ENCODE assay signal across 7 cellular contexts in the genomic region with DNA sequence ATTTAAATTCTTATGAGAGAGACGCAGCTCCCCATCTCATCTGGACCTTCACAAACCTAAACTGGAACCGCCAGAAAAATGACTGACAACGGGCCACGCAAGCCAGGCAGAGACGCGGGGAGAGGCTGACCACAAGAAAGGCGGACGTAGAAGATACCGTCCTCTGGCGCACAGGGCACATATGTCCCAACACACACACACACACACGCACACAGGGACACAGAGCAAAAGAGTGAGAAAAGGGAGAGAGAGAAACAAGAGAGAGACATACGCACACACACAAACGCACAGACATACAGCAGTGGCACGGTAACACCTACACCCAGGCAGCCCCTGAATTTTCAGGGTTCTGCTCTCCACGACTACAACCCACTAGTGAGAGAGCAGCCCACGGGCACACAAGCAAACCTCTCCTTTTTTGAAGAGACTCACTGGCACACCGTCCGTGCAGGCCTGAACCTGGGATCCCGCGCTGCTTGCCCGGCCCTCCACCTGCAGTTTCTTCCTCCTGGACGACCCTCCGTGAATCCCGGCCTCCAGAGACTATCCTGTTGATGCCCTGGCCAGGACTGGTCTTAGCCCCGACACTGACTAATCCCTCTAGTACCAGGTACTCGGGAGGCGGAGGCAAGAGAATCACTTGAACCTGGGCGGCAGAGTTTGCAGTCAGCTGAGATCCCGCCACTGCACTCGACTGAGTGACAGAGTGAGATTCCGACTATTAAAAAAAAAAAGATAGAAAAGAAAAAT.
DNase-seq lines count a peak whose midpoint lies in the region; ATAC-seq and TF ChIP-seq lines count a peak whose summit lies in the region.
"Not testable (repeated sequence)": the region's sequence is repeated elsewhere in the genome, so short reads cannot be mapped to it uniquely, and the experiment has no call there.

No MANE protein-coding gene starts in this region.

- not testable (repeated sequence) for H3K4me1 Mint-ChIP-seq in activated naive CD8-positive, alpha-beta T cell treated with anti-CD3 and anti-CD28 coated beads for 36 hours

- TF ChIP-seq EP300 in sigmoid colon (IDR thresholded peaks at IDR 0.05): not testable (repeated sequence)

- H3K4me1 ChIP-seq in SJCRH30; esophagus (ENCODE audit: control insufficient read depth in 2 of 2, insufficient read depth in 2 of 2, low read length in 1 of 2): not testable (repeated sequence)
- peaks cover 0 to 19% (median 11%) of the 10 kb centered on the region in 4 donors for H3K4me1 ChIP-seq in sigmoid colon

- ATAC-seq in HG03439 (IDR thresholded peaks at IDR 0.05; ENCODE audit: unreplicated experiment): peak; percentile 7

- not testable (repeated sequence) for DNase-seq in GM12865 (ENCODE audit: low read depth); SJCRH30; activated naive CD8-positive, alpha-beta T cell treated with anti-CD3 and anti-CD28 coated beads for 36 hours
- peak in 1 of 2 donors; percentile 83 for DNase-seq in lower leg skin (ENCODE audit: low spot score in 2 of 2)
- DNase-seq in sigmoid colon: peak; percentile 55

- 43 to 46% methylated on average over 30 to 31 of the region's 31 CpGs for WGBS in esophagus, 2 donors
- 28 to 38% methylated on average over 30 of the region's 31 CpGs for WGBS in lower leg skin, 2 donors
- 55 to 72% methylated on average over 31 of the region's 31 CpGs for WGBS in sigmoid colon, 2 donors

- H3K4me3 ChIP-seq in GM12865 (ENCODE audit: low read depth, low read length) (peak overlapping the region; percentile 68), SJCRH30 (peak overlapping the region; percentile 59; the same call in 1 of the 2 replicates), esophagus (ENCODE audit: low read depth in 1 of 2, low read length in 2 of 2) (peak overlapping the region; percentile 59 to 66), lower leg skin (ENCODE audit: low read depth, poor library complexity, severe bottlenecking) (peak overlapping the region; percentile 22), sigmoid colon (peak overlapping the region; percentile 50 to 69 (median 57))

- not testable (repeated sequence) for H3K27ac ChIP-seq in SJCRH30; esophagus (ENCODE audit: low read depth in 2 of 2, low read length in 1 of 2)
- H3K27ac ChIP-seq in sigmoid colon: peak overlapping the region; percentile 69 to 82 (median 76)

- H3K36me3 Mint-ChIP-seq in activated naive CD8-positive, alpha-beta T cell treated with anti-CD3 and anti-CD28 coated beads for 36 hours: not testable (repeated sequence)

- not testable (repeated sequence) for TF ChIP-seq POLR2A in lower leg skin (IDR thresholded peaks at IDR 0.05); sigmoid colon (IDR thresholded peaks at IDR 0.05)

- peak overlapping the region; percentile 83 for H3K4me3 Mint-ChIP-seq in activated naive CD8-positive, alpha-beta T cell treated with anti-CD3 and anti-CD28 coated beads for 36 hours

- TF ChIP-seq CTCF in GM12865 (IDR thresholded peaks at IDR 0.05; ENCODE audit: insufficient read depth, low read depth, low read length, missing control alignments); lower leg skin (IDR thresholded peaks at IDR 0.05); sigmoid colon (IDR thresholded peaks at IDR 0.05): not testable (repeated sequence)

- not testable (repeated sequence) for H3K36me3 ChIP-seq in SJCRH30; esophagus (ENCODE audit: control insufficient read depth in 2 of 2, insufficient read depth in 2 of 2, low read length in 1 of 2); sigmoid colon

- intact Hi-C loops in lower leg skin (cut with DNase I; ENCODE audit: low total_unique reads); sigmoid colon (cut with DNase I): not testable (repeated sequence)

- H3K27me3 ChIP-seq in SJCRH30; esophagus (ENCODE audit: control insufficient read depth in 1 of 2, insufficient read depth in 2 of 2, low read length in 2 of 2); sigmoid colon: not testable (repeated sequence)

- not testable (repeated sequence) for H3K9me3 Mint-ChIP-seq in activated naive CD8-positive, alpha-beta T cell treated with anti-CD3 and anti-CD28 coated beads for 36 hours

- not testable (repeated sequence) for H3K9me3 ChIP-seq in SJCRH30 (replicated peaks); esophagus (ENCODE audit: control insufficient read depth in 2 of 2, insufficient read depth in 1 of 2, low read depth in 1 of 2, low read length in 1 of 2); sigmoid colon

- peaks cover 50% of the 10 kb centered on the region for H3K27me3 Mint-ChIP-seq in activated naive CD8-positive, alpha-beta T cell treated with anti-CD3 and anti-CD28 coated beads for 36 hours

- not testable (repeated sequence) for H3K27ac Mint-ChIP-seq in activated naive CD8-positive, alpha-beta T cell treated with anti-CD3 and anti-CD28 coated beads for 36 hours
